In genomic region chr11:60899021-60899936, GRCh38 we compare ENCODE assay signal across 1 cellular context.
TF ChIP-seq lines count a peak whose summit lies in the region.

No MANE protein-coding gene starts in this region.

TF ChIP-seq in H1, 55 proteins besides CTCF, POLR2A, EP300 and RAD21:
- TF ChIP-seq MAFK (IDR thresholded peaks at IDR 0.05; ENCODE audit: low read depth, low read length) = peak; percentile 82
- TF ChIP-seq POLR2AphosphoS5 (IDR thresholded peaks at IDR 0.05; ENCODE audit: low read depth, low read length) = peak; percentile 48; the same call in 1 of the 2 replicates
- peak; percentile 83 for TF ChIP-seq BACH1 (IDR thresholded peaks at IDR 0.05; ENCODE audit: low read length)
- no peak for TF ChIP-seq E2F6 (IDR thresholded peaks at IDR 0.05)
